23 cellular contexts compared by ENCODE assay signal in the genomic region with DNA sequence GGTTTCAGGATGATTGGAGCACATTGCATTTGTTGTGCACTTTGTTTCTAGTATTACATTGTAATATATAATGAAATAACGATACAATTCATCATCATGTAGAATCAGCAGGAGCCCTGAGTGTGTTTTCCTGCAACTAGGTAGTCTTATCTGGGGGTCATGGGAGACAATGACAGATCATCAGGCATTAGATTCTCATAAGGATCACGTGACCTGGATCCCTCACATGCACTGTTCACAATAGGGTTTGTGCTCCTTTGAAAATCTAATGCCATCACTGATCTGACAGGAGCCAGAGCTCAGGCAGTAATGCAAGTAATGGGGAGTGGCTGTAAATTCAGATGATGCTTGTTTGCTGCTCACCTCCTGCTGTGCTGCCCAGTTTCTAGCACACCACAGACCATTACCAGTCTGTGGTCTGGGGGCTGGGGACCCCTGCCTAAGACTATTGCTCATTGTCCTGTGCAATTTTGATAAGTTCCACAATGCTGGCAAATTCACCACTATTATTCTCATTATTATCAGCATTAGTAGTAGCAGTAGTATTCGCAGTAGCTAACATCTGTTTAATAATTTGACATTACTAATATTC.
A peak's percentile ranks its signal among the peaks of the same experiment; 100 is the strongest.
DNase-seq lines count a peak whose midpoint lies in the region; ATAC-seq, FAIRE-seq and TF ChIP-seq lines count a peak whose summit lies in the region.
"Had no signal": no experiment of that assay in that cellular context is flagged by ENCODE, and none has a peak within 500 bp of the region (broad histone marks: within the 10 kb centered on the region; RNA-seq: fewer than 3 reads in every experiment).

No MANE protein-coding gene starts in this region.

- H4K5ac ChIP-seq in H1 (ENCODE audit: insufficient read length, low read depth, low read length), result no peak overlapping the region

- H3F3A ChIP-seq in GM23338 (replicated peaks; ENCODE audit: low read depth) (no peaks in the 10 kb centered on the region), neural progenitor cell (ENCODE audit: low read depth) (peaks cover 27% of the 10 kb centered on the region)

- H3K9ac ChIP-seq in HUES64 (ENCODE audit: low read depth, low read length) (no peak overlapping the region), H1 (replicated peaks in 1 of 4; ENCODE audit: extremely low read depth in 1 of 4, low read depth in 3 of 4, low read length in 3 of 4) (no peak overlapping the region), neural progenitor cell (no peak overlapping the region)

- H3K4ac ChIP-seq in H1 (replicated peaks; ENCODE audit: insufficient read length, low read depth, low read length), result no peak overlapping the region

- intact Hi-C loops in body of pancreas (cut with DNase I), result no loop called here

- CTCF ChIA-PET in H1 (lab: Charles Lee; ENCODE audit: partially characterized antibody), result interaction anchor here (0.6 kb wide), 2 partner anchors 122 to 380 kb away, joined by 3 read pairs; no protein-coding TSS in a partner anchor

- H3K9me3 Mint-ChIP-seq in GM23338, result peaks cover 18% of the 10 kb centered on the region
- peaks cover 17% of the 10 kb centered on the region for H3K9me3 Mint-ChIP-seq in neural progenitor cell

- H3K36me3 ChIP-seq in GM23338 (ENCODE audit: insufficient read depth) (0 out of 2 replicates have a peak, but pooled peaks cover 3% of the 10 kb centered on the region), HUES64 (ENCODE audit: insufficient read depth, low read length) (peaks cover 4% of the 10 kb centered on the region; the same call in 1 of the 2 replicates), H1 (ENCODE audit: control insufficient read depth in 2 of 4, insufficient read depth in 4 of 4, low read length in 3 of 4) (peaks cover 0 to 4% (median 0%) of the 10 kb centered on the region in 4 experiments; a peak in 2 of 8 replicates), neural progenitor cell (no peaks in the 10 kb centered on the region), body of pancreas (replicated peaks in 1 of 2; ENCODE audit: insufficient read depth in 1 of 2, low read depth in 2 of 2) (no peaks in the 10 kb centered on the region)
- H3K36me3 ChIP-seq: HAP-1 had no signal

- H3K79me1 ChIP-seq in H1 (ENCODE audit: low read depth, low read length), result no peaks in the 10 kb centered on the region

- H3K27ac Mint-ChIP-seq in GM23338 (no peak overlapping the region), neural progenitor cell (no peak overlapping the region)
- H3K27ac Mint-ChIP-seq: CD8-positive, alpha-beta memory T cell had no signal

- no peak for TF ChIP-seq RAD21 in H1 (IDR thresholded peaks at IDR 0.05 in 1 of 2, conservative IDR thresholded peaks at IDR 0.05 in 1 of 2; ENCODE audit: low read depth in 2 of 2, low read length in 2 of 2)

- DNase-seq in GM23338 (ENCODE audit: low spot score), result no peak
- DNase-seq in H1 (ENCODE audit: low read depth in 1 of 2, low spot score in 2 of 2), result no peak
- DNase-seq in neural progenitor cell (ENCODE audit: low spot score), result no peak
- no peak for DNase-seq in SIG-M5 treated with dmso at 0.1 percent for 504 hours (lab: John Stamatoyannopoulos, UW; ENCODE audit: unreplicated experiment)
- DNase-seq in body of pancreas, result no peak
- no peak for DNase-seq in activated T-cell treated with anti-CD3 and anti-CD28 coated beads for 4 hours
- DNase-seq: ACHN; Calu3; CD8-positive, alpha-beta memory T cell; DMS153; KBM-7; MM.1S; NCI-H1048; NCI-H187; NCI-H510A; NK-92 treated with Interleukin-12 subunit alpha and Interleukin-12 subunit beta, amount 100 ng/mL, for 24 hours; SJCRH30; T-helper 1 cell had no signal

- no peak overlapping the region for H3K4me3 ChIP-seq in GM23338
- no peak overlapping the region for H3K4me3 ChIP-seq in HUES64 (ENCODE audit: low read length)
- no peak overlapping the region for H3K4me3 ChIP-seq in H1 (ENCODE audit: extremely low read depth in 1 of 4, insufficient read depth in 2 of 4, low read depth in 3 of 4, low read length in 4 of 4)
- peak overlapping the region; percentile 41 for H3K4me3 ChIP-seq in neural progenitor cell
- no peak overlapping the region for H3K4me3 ChIP-seq in body of pancreas
- H3K4me3 ChIP-seq: HAP-1, SJCRH30 had no signal

- no peak for TF ChIP-seq EP300 in H1 (IDR thresholded peaks at IDR 0.05; ENCODE audit: borderline replicate concordance in 1 of 2, low read depth in 2 of 2, low read length in 2 of 2)

- H3K4me3 Mint-ChIP-seq in GM23338 (no peak overlapping the region), neural progenitor cell (no peak overlapping the region)
- H3K4me3 Mint-ChIP-seq: CD8-positive, alpha-beta memory T cell had no signal

- H2AFZ ChIP-seq in GM23338 (no peak overlapping the region), H1 (ENCODE audit: low read length) (no peak overlapping the region), neural progenitor cell (replicated peaks) (no peak overlapping the region)

- H4K8ac ChIP-seq in H1 (ENCODE audit: extremely low read depth, insufficient read depth, low read length), result no peak overlapping the region

- H3K4me1 ChIP-seq in GM23338 (ENCODE audit: insufficient read depth) (peaks cover 13% of the 10 kb centered on the region; the same call in 1 of the 2 replicates), HUES64 (ENCODE audit: insufficient read depth, low read length) (peaks cover 20% of the 10 kb centered on the region; the same call in 1 of the 2 replicates), H1 (replicated peaks in 1 of 4; ENCODE audit: control insufficient read depth in 3 of 4, insufficient read depth in 4 of 4, low read length in 3 of 4) (peaks cover 3 to 10% (median 5%) of the 10 kb centered on the region in 4 experiments; a peak in 4 of 7 replicates), neural progenitor cell (peaks cover 26% of the 10 kb centered on the region), body of pancreas (peaks cover 18% of the 10 kb centered on the region)

- POLR2A ChIA-PET in H1 (lab: Charles Lee; ENCODE audit: partially characterized antibody), result no interaction called here

- H3K23ac ChIP-seq in H1 (ENCODE audit: insufficient read length), result no peak overlapping the region

- no peak overlapping the region for H3K18ac ChIP-seq in H1 (ENCODE audit: extremely low read depth, low read length)

- H3K27ac ChIP-seq in GM23338 (ENCODE audit: low read depth) (no peak overlapping the region), HUES64 (ENCODE audit: low read depth, low read length) (peak overlapping the region; percentile 42; the same call in 1 of the 2 replicates), H1 (ENCODE audit: low read depth, low read length) (no peak overlapping the region), neural progenitor cell (peak overlapping the region; percentile 99), body of pancreas (no peak overlapping the region)
- H3K27ac ChIP-seq: C4-2B, SJCRH30 had no signal

- H3K36me3 Mint-ChIP-seq in GM23338 (ENCODE audit: low read depth) (peaks cover 21% of the 10 kb centered on the region), neural progenitor cell (no peaks in the 10 kb centered on the region)

- TF ChIP-seq CTCF in GM23338 (conservative IDR thresholded peaks at IDR 0.05; ENCODE audit: low read depth in 2 of 2), result no peak
- TF ChIP-seq CTCF in H1 (IDR thresholded peaks at IDR 0.05; ENCODE audit: control extremely low read depth in 1 of 3, insufficient read depth in 1 of 3, low read depth in 1 of 3, low read length in 3 of 3), result no peak
- no peak for TF ChIP-seq CTCF in neural progenitor cell (IDR thresholded peaks at IDR 0.05)
- no peak for TF ChIP-seq CTCF in body of pancreas (IDR thresholded peaks at IDR 0.05)

- no peak overlapping the region for H4K91ac ChIP-seq in H1 (replicated peaks; ENCODE audit: insufficient read length, low read length)

- H3K9me2 ChIP-seq in GM23338 (ENCODE audit: insufficient read depth), result 0 out of 2 replicates have a peak, but pooled peaks cover 5% of the 10 kb centered on the region

- H4K20me1 ChIP-seq in GM23338 (replicated peaks; ENCODE audit: insufficient read depth) (no peaks in the 10 kb centered on the region), H1 (replicated peaks in 1 of 2; ENCODE audit: control insufficient read depth in 1 of 2, insufficient read depth in 2 of 2, low read length in 2 of 2) (peaks cover 0 to 2% of the 10 kb centered on the region in 2 experiments), neural progenitor cell (ENCODE audit: low read depth) (no peaks in the 10 kb centered on the region)

- ATAC-seq in GM23338, result no peak
- no peak for ATAC-seq in body of pancreas
- ATAC-seq: Panc1 had no signal

- no peak overlapping the region for H3K14ac ChIP-seq in H1 (ENCODE audit: insufficient read length)

- no peak overlapping the region for H2BK5ac ChIP-seq in H1 (ENCODE audit: low read depth, low read length)

- peak overlapping the region; percentile 52; the same call in 1 of the 2 replicates for H2BK12ac ChIP-seq in H1 (ENCODE audit: low read depth, low read length)

- H3K9me3 ChIP-seq in HUES64 (ENCODE audit: insufficient read depth, low read depth, low read length), result peaks cover 19% of the 10 kb centered on the region
- peaks cover 16% of the 10 kb centered on the region in 2 experiments for H3K9me3 ChIP-seq in H1 (ENCODE audit: insufficient read depth in 2 of 2, low read depth in 1 of 2, low read length in 1 of 2)
- peaks cover 12% of the 10 kb centered on the region for H3K9me3 ChIP-seq in neural progenitor cell (ENCODE audit: low read depth)
- H3K9me3 ChIP-seq in body of pancreas, result no peaks in the 10 kb centered on the region

- H2BK120ac ChIP-seq in H1 (replicated peaks; ENCODE audit: low read depth, low read length), result no peak overlapping the region

- H3K56ac ChIP-seq in H1 (replicated peaks; ENCODE audit: insufficient read length, low read depth, low read length), result no peak overlapping the region

- H3K27me3 Mint-ChIP-seq in GM23338 (ENCODE audit: insufficient read depth, low read depth, poor library complexity), result peaks cover 2% of the 10 kb centered on the region
- peaks cover 6% of the 10 kb centered on the region for H3K27me3 Mint-ChIP-seq in neural progenitor cell (ENCODE audit: insufficient read depth, low read depth)

- H3K4me2 ChIP-seq in GM23338, result 0 out of 2 replicates have a peak overlapping the region, but pooled peaks have one; percentile 56
- no peak overlapping the region for H3K4me2 ChIP-seq in H1 (ENCODE audit: insufficient read depth in 1 of 2, low read depth in 2 of 2, low read length in 2 of 2)
- H3K4me2 ChIP-seq in neural progenitor cell, result peak overlapping the region; percentile 92

- no peak overlapping the region for H2BK20ac ChIP-seq in H1 (ENCODE audit: low read length)

- H3K27me3 ChIP-seq in GM23338 (ENCODE audit: insufficient read depth) (no peaks in the 10 kb centered on the region), HUES64 (ENCODE audit: insufficient read depth, low read length) (no peaks in the 10 kb centered on the region), H1 (replicated peaks in 1 of 4; ENCODE audit: control insufficient read depth in 3 of 4, extremely low read depth in 1 of 4, insufficient read depth in 3 of 4, low read length in 3 of 4) (no peaks in the 10 kb centered on the region; a peak in 1 of 7 replicates), neural progenitor cell (no peaks in the 10 kb centered on the region), body of pancreas (no peaks in the 10 kb centered on the region)
- H3K27me3 ChIP-seq: SJCRH30 had no signal

- peak overlapping the region; percentile 69; the same call in 1 of the 2 replicates for H2AK5ac ChIP-seq in H1 (ENCODE audit: low read depth, low read length)

- FAIRE-seq in H1 (lab: Jason Lieb, UNC), result no peak
- FAIRE-seq: G401.6 had no signal

- no peak overlapping the region for H2BK15ac ChIP-seq in H1 (ENCODE audit: low read length)

- peaks cover 16% of the 10 kb centered on the region for H3K4me1 Mint-ChIP-seq in GM23338
- H3K4me1 Mint-ChIP-seq in neural progenitor cell, result peaks cover 14% of the 10 kb centered on the region
- H3K4me1 Mint-ChIP-seq: CD8-positive, alpha-beta memory T cell had no signal

- TF ChIP-seq POLR2A in H1 (IDR thresholded peaks at IDR 0.05; ENCODE audit: control extremely low read depth in 1 of 2, low read depth in 2 of 2, low read length in 2 of 2), result no peak
- no peak for TF ChIP-seq POLR2A in body of pancreas (IDR thresholded peaks at IDR 0.05)

- no peaks in the 10 kb centered on the region; the same call in 1 of the 2 replicates for H3K23me2 ChIP-seq in H1 (ENCODE audit: low read depth, low read length)

- H3K79me2 ChIP-seq in GM23338 (replicated peaks; ENCODE audit: insufficient read depth) (no peaks in the 10 kb centered on the region), H1 (ENCODE audit: control insufficient read depth in 1 of 2, insufficient read depth in 2 of 2, low read length in 2 of 2) (no peaks in the 10 kb centered on the region), neural progenitor cell (ENCODE audit: low read depth) (no peaks in the 10 kb centered on the region)

- WGBS in HUES64, result 93% methylated on average over 1 of the region's 3 CpGs
- WGBS in H1 (ENCODE audit: extremely low coverage in 1 of 2, insufficient coverage in 1 of 2, insufficient read length in 1 of 2, insufficient replicate concordance in 2 of 2, low coverage in 1 of 2, low lambda C conversion rate in 2 of 2, missing lambda C conversion rate in 1 of 2), 2 experiments, result 92% methylated on average over 3 of the region's 3 CpGs; no CpG with 5 or more reads in 1 of the 2 experiments
- WGBS in body of pancreas, 2 donors, result 54 to 68% methylated on average over 3 of the region's 3 CpGs

Comparison
In these comparisons a context has a peak if more than half of its experiments do, and no peak if none do; other contexts are left out.
1. H3K27ac ChIP-seq: peak in HUES64 (single experiment) and neural progenitor cell (single experiment); none in GM23338 (single experiment), H1 (single experiment) and body of pancreas (0 of 4).
2. H3K4me2 ChIP-seq: peak in GM23338 (single experiment) and neural progenitor cell (single experiment); none in H1 (0 of 2).